In the genomic region with DNA sequence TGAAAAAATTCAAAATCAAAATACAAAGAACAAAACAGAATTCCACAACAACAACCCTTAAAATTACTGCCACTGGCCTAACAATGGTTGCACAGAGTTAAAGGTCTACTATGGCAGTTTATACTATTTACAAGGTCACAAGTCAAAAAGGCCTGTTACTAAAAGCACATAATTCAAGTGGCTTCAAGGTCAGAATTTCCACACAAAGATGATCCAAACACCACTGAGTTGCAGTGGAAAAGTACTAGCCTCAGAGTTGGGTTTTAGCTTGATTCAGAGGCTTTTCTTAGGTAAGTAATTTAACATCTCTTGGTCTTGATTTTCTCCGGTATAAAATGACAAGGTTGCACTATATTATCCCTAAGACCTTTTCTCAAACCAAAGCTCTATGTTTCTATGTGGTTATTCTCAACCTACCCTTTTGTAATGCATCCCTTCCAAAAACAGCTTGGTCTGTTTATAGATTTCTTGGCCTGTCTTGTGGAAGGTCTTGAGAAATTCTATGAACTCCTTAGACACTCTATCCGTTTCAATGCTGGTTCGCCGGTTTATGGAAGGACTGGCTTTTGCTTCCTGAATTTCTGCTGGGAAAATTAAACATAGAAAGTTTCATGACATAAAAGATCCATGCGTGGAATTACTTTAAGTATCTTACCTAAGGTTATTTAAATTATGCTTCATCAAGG, we compare ENCODE assay signal across 7 cellular contexts.
DNase-seq lines count a peak whose midpoint lies in the region; ATAC-seq, FAIRE-seq and TF ChIP-seq lines count a peak whose summit lies in the region.
"Not testable (repeated sequence)": the region's sequence is repeated elsewhere in the genome, so short reads cannot be mapped to it uniquely, and the experiment has no call there.

No MANE protein-coding gene starts in this region.

- CTCF ChIA-PET in Caco-2 (lab: Charles Lee), result interaction anchor here (0.6 kb wide), 1 partner anchor 48 kb away, joined by 4 read pairs; no protein-coding TSS in a partner anchor
- CTCF ChIA-PET in Panc1 (lab: Charles Lee); HepG2 (lab: Yijun Ruan, JAX; ENCODE audit: low intra/inter-chr PET ratio, low total read pairs): not testable (repeated sequence)

- H3K9ac ChIP-seq in keratinocyte (ENCODE audit: control insufficient read depth, extremely low read depth, insufficient read depth, low read length), result not testable (repeated sequence)
- peak overlapping the region; percentile 88 for H3K9ac ChIP-seq in HepG2 (ENCODE audit: insufficient read depth, low read depth, low read length)

- dilution Hi-C loops in keratinocyte (cut with MboI; ENCODE audit: extremely low pct_ligation_motif_present, low sequenced_read_pairs), result not testable (repeated sequence)

- TF ChIP-seq RAD21 in HepG2 (CRISPR knock-in tag; IDR thresholded peaks at IDR 0.05), result not testable (repeated sequence)

- TF ChIP-seq CTCF in Caco-2 (IDR thresholded peaks at IDR 0.05; ENCODE audit: insufficient read depth in 1 of 2, low read depth in 1 of 2, low read length in 1 of 2, severe bottlenecking in 1 of 2, unreplicated experiment in 1 of 2); Panc1 (IDR thresholded peaks at IDR 0.05); adrenal gland (IDR thresholded peaks at IDR 0.05); keratinocyte (optimal IDR thresholded peaks at IDR 0.05 in 1 of 3, IDR thresholded peaks at IDR 0.05 in 1 of 3, conservative IDR thresholded peaks at IDR 0.05 in 1 of 3; ENCODE audit: extremely low read depth in 1 of 3, insufficient read depth in 2 of 3, low read length in 3 of 3); HepG2 (CRISPR knock-in tag; IDR thresholded peaks at IDR 0.05); pancreas (IDR thresholded peaks at IDR 0.05): not testable (repeated sequence)

- H3K4me1 Mint-ChIP-seq in Caco-2 (ENCODE audit: low read depth, unreplicated experiment), result not testable (repeated sequence)

- FAIRE-seq in colon (lab: Jason Lieb, UNC), result peak; percentile 41
- FAIRE-seq in keratinocyte (lab: Jason Lieb, UNC), result peak; percentile 59
- peak; percentile 32 for FAIRE-seq in HepG2 (lab: Jason Lieb, UNC)
- FAIRE-seq in pancreas (lab: Jason Lieb, UNC), result not testable (repeated sequence)

- H3K9me1 ChIP-seq in keratinocyte (ENCODE audit: control insufficient read depth, extremely low read depth, insufficient read depth, low read length), result not testable (repeated sequence)

- not testable (repeated sequence) for H3K36me3 ChIP-seq in Caco-2 (ENCODE audit: control insufficient read depth, insufficient read depth, low read length); Panc1 (ENCODE audit: control insufficient read depth, insufficient read depth, low read length); adrenal gland (replicated peaks in 1 of 2); keratinocyte (ENCODE audit: control insufficient read depth in 2 of 2, extremely low read depth in 1 of 2, insufficient read depth in 2 of 2, low read length in 2 of 2); HepG2 (replicated peaks in 1 of 2; ENCODE audit: control insufficient read depth in 1 of 2, insufficient read depth in 2 of 2, low read length in 2 of 2); pancreas

- not testable (repeated sequence) for H3K79me2 ChIP-seq in keratinocyte (ENCODE audit: control insufficient read depth, insufficient read depth, low read length); HepG2 (ENCODE audit: insufficient read depth, low read length)

- TF ChIP-seq EP300 in HepG2 (IDR thresholded peaks at IDR 0.05; ENCODE audit: low read depth in 2 of 2, low read length in 2 of 2), result peak in 1 of 2 experiments; percentile 83; a peak in 2 of 4 replicates
- TF ChIP-seq EP300 in HepG2 (CRISPR knock-in tag; IDR thresholded peaks at IDR 0.05; ENCODE audit: borderline replicate concordance), result not testable (repeated sequence)

- DNase-seq in Caco-2; Panc1 (ENCODE audit: low read depth, low spot score); keratinocyte (ENCODE audit: low read depth, low spot score); pancreas: not testable (repeated sequence)
- DNase-seq in adrenal gland, result peak in 1 of 7 donors; percentile 30
- peak; percentile 92 for DNase-seq in HepG2 (ENCODE audit: low spot score)

- H3K4me1 ChIP-seq in Caco-2; Panc1 (ENCODE audit: control insufficient read depth, insufficient read depth, low read length); keratinocyte (ENCODE audit: control insufficient read depth, extremely low read depth, insufficient read depth, low read length): not testable (repeated sequence)
- H3K4me1 ChIP-seq in adrenal gland (replicated peaks in 1 of 2) (peaks cover 23 to 26% of the 10 kb centered on the region in 2 donors), HepG2 (ENCODE audit: insufficient read depth, low read length) (peaks cover 93% of the 10 kb centered on the region), pancreas (peaks cover 4 to 16% (median 6%) of the 10 kb centered on the region in 3 donors)

- H3K4me3 Mint-ChIP-seq in Caco-2 (ENCODE audit: unreplicated experiment), result not testable (repeated sequence)

- not testable (repeated sequence) for H3K9me3 Mint-ChIP-seq in Caco-2 (ENCODE audit: unreplicated experiment)

- not testable (repeated sequence) for H3K9me3 ChIP-seq in Caco-2; Panc1 (ENCODE audit: control insufficient read depth, insufficient read depth, low read depth, low read length); adrenal gland (replicated peaks in 1 of 3); keratinocyte (ENCODE audit: control insufficient read depth, low read depth, low read length); HepG2 (ENCODE audit: low read length); pancreas

- not testable (repeated sequence) for TF ChIP-seq POLR2A in adrenal gland (IDR thresholded peaks at IDR 0.05); HepG2 (IDR thresholded peaks at IDR 0.05; ENCODE audit: insufficient read depth in 1 of 2, low read depth in 2 of 2, low read length in 2 of 2)

- 56 to 68% (median 60%) methylated on average over 5 of the region's 5 CpGs for WGBS in adrenal gland, 4 donors
- WGBS in HepG2 (ENCODE audit: low lambda C conversion rate), result 9% methylated on average over 5 of the region's 5 CpGs
- WGBS in pancreas, 2 donors, result 69 to 78% methylated on average over 5 of the region's 5 CpGs

- not testable (repeated sequence) for H3K4me2 ChIP-seq in keratinocyte (ENCODE audit: control insufficient read depth, extremely low read depth, insufficient read depth, low read depth, low read length)
- peak overlapping the region; percentile 68 for H3K4me2 ChIP-seq in HepG2 (ENCODE audit: low read depth, low read length)

- POLR2A ChIA-PET in Caco-2 (lab: Charles Lee); Panc1 (lab: Charles Lee): not testable (repeated sequence)
- POLR2A ChIA-PET in HepG2 (lab: Yijun Ruan, JAX), result interaction anchor here (1.8 to 2.0 kb wide), 3 partner anchors 10 to 70 kb away, joined by 5 to 24 read pairs (median 6); partner anchors contain the start of genes MDH2 and STYXL1

- H3K27ac Mint-ChIP-seq in Caco-2 (ENCODE audit: unreplicated experiment), result peak overlapping the region; percentile 48

- not testable (repeated sequence) for ATAC-seq in Panc1
- ATAC-seq in HepG2, result peak; percentile 50
- peak in 3 of 4 donors; percentile 59 to 84 (median 61) for ATAC-seq in pancreas

- H4K20me1 ChIP-seq in keratinocyte (ENCODE audit: control insufficient read depth, extremely low read depth, insufficient read depth, low read length); HepG2 (ENCODE audit: insufficient read depth, low read length): not testable (repeated sequence)

- not testable (repeated sequence) for H3K27me3 ChIP-seq in Caco-2 (replicated peaks; ENCODE audit: control insufficient read depth, insufficient read depth, low read length); Panc1 (ENCODE audit: control insufficient read depth, insufficient read depth, low read length); adrenal gland; keratinocyte (ENCODE audit: control insufficient read depth, extremely low read depth, insufficient read depth, low read length); HepG2 (ENCODE audit: control insufficient read depth in 1 of 2, insufficient read depth in 2 of 2, low read length in 2 of 2); pancreas

- intact Hi-C loops in Caco-2 (cut with micrococcal nuclease; ENCODE audit: unreplicated experiment); Panc1 (cut with micrococcal nuclease; ENCODE audit: unreplicated experiment); adrenal gland (cut with DNase I); HepG2 (cut with micrococcal nuclease; ENCODE audit: unreplicated experiment); pancreas (cut with DNase I): not testable (repeated sequence)

- not testable (repeated sequence) for BruUV-seq in Caco-2 (replicated peaks; lab: Mats Ljungman, UMichigan); Panc1 (replicated peaks; lab: Mats Ljungman, UMichigan)
- BruUV-seq in HepG2 (replicated peaks; lab: Mats Ljungman, UMichigan), result TSS peak; percentile 90

- not testable (repeated sequence) for H2AFZ ChIP-seq in keratinocyte (ENCODE audit: control insufficient read depth, low read length); HepG2 (ENCODE audit: low read length)

- not testable (repeated sequence) for H3K36me3 Mint-ChIP-seq in Caco-2 (ENCODE audit: insufficient read depth, unreplicated experiment)

- H3K27ac ChIP-seq in Panc1 (ENCODE audit: low read length) (peak overlapping the region; percentile 59; the same call in 1 of the 2 replicates), adrenal gland (peak overlapping the region; percentile 10 to 80 (median 77)), HepG2 (ENCODE audit: extremely low read length, insufficient read depth, low read length) (peak overlapping the region; percentile 98), pancreas (peak overlapping the region in 1 of 4 donors; percentile 16)
- H3K27ac ChIP-seq in keratinocyte (ENCODE audit: control insufficient read depth, insufficient read depth, low read length), result not testable (repeated sequence)

- in situ Hi-C loops in Panc1 (cut with HindIII; ENCODE audit: low pct_unique_long_range_greater_than_20kb, low sequenced_read_pairs); HepG2 (cut with HindIII; ENCODE audit: extremely low pct_ligation_motif_present, low pct_unique_long_range_greater_than_20kb): not testable (repeated sequence)

- H3K27me3 Mint-ChIP-seq in Caco-2 (ENCODE audit: insufficient read depth, unreplicated experiment), result not testable (repeated sequence)

- not testable (repeated sequence) for H3K4me3 ChIP-seq in Caco-2 (ENCODE audit: low read depth, low read length); Panc1 (ENCODE audit: low read depth in 2 of 2, low read length in 2 of 2); adrenal gland; keratinocyte (ENCODE audit: control insufficient read depth in 2 of 3, extremely low read depth in 1 of 3, insufficient read depth in 2 of 3, low read depth in 1 of 3, low read length in 3 of 3); pancreas
- H3K4me3 ChIP-seq in HepG2 (replicated peaks in 1 of 3; ENCODE audit: insufficient read depth in 1 of 3, low read depth in 2 of 3, low read length in 3 of 3), result peak overlapping the region; percentile 36 to 45 (median 39); a peak in 5 of 6 replicates
